In the genomic region with DNA sequence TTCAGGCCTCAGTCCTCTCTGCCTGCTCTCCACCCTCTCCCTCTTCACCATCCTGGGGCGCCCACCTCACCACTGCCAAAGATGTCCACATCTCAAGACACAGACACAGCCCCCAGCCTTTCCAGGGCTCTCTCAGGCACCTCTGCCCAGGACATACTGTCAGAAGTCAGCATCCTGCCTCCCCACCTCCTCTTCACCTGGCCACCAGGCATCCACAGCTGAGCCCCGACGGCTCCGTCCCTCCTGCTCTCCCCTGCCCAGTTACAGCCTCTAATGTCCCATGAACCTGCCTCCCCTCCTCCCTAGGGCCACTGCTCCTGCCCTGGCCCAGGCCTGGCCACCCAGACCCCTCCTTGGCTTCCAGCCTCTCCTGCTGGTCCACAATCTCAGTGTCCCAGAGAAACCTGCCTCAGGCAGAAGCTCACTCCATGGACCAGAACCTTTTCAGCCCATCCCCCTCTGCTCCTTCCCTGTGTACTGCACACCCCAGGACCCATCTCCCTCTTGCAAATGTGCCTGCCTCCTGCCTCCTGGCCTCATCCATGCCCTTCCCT, we compare ENCODE assay signal across 12 cellular contexts. TPM values are rescaled to one million over a fixed set of nuclear protein-coding genes. Genes with fewer than 3 reads are reported as not detected.
DNase-seq lines count a peak whose midpoint lies in the region; ATAC-seq and TF ChIP-seq lines count a peak whose summit lies in the region.
"Had no signal": no experiment of that assay in that cellular context is flagged by ENCODE, and none has a peak within 500 bp of the region (broad histone marks: within the 10 kb centered on the region; RNA-seq: fewer than 3 reads in every experiment).

No MANE protein-coding gene starts in this region.

- WGBS in hepatocyte (ENCODE audit: low lambda C conversion rate, missing lambda C conversion rate): 95% methylated on average over 4 of the region's 4 CpGs

- H3K4me3 ChIP-seq in hepatocyte (no peak overlapping the region), stomach smooth muscle (ENCODE audit: low read length in 2 of 2) (no peak overlapping the region), MG63 (no peak overlapping the region)

- no peak for TF ChIP-seq CTCF in hepatocyte (IDR thresholded peaks at IDR 0.05; ENCODE audit: poor library complexity)

- H4K20me1 ChIP-seq in hepatocyte (ENCODE audit: insufficient read depth, poor library complexity, severe bottlenecking): no peaks in the 10 kb centered on the region

- H3K27ac ChIP-seq in hepatocyte (no peak overlapping the region), stomach smooth muscle (ENCODE audit: low read length) (peak overlapping the region; percentile 55)

- peaks cover 29% of the 10 kb centered on the region for H3K79me2 ChIP-seq in hepatocyte

- H3K27me3 ChIP-seq in hepatocyte: no peaks in the 10 kb centered on the region
- no peaks in the 10 kb centered on the region for H3K27me3 ChIP-seq in stomach smooth muscle (ENCODE audit: control insufficient read depth in 1 of 2, insufficient read depth in 2 of 2, low read length in 2 of 2)
- H3K27me3 ChIP-seq in MG63: no peaks in the 10 kb centered on the region

- H2AFZ ChIP-seq in hepatocyte: no peak overlapping the region

- H3K27me3 Mint-ChIP-seq in activated CD4-positive, alpha-beta memory T cell treated with anti-CD3 and anti-CD28 coated beads for 36 hours: no peaks in the 10 kb centered on the region

- H3K36me3 ChIP-seq in hepatocyte (replicated peaks; ENCODE audit: insufficient read depth, low read depth) (no peaks in the 10 kb centered on the region), stomach smooth muscle (ENCODE audit: control insufficient read depth in 2 of 2, insufficient read depth in 2 of 2, low read length in 2 of 2) (peaks cover 11 to 14% of the 10 kb centered on the region in 2 donors), MG63 (peaks cover 50% of the 10 kb centered on the region)

- H3K9me2 ChIP-seq in hepatocyte (replicated peaks; ENCODE audit: insufficient read depth): no peaks in the 10 kb centered on the region

- peak overlapping the region; percentile 96 for H3K4me2 ChIP-seq in hepatocyte

- no peaks in the 10 kb centered on the region for H3K9me3 Mint-ChIP-seq in activated CD4-positive, alpha-beta memory T cell treated with anti-CD3 and anti-CD28 coated beads for 36 hours

- CTCF ChIA-PET in activated CD4-positive, alpha-beta memory T cell treated with anti-CD3 and anti-CD28 coated beads for 36 hours (lab: Charles Lee): interaction anchor here (0.6 to 1.7 kb wide), 6 partner anchors 8 to 225 kb away, joined by 3 to 9 read pairs (median 4); partner anchors contain the start of gene ZNRD2

- H3K9me3 ChIP-seq in hepatocyte (ENCODE audit: low read depth): no peaks in the 10 kb centered on the region
- H3K9me3 ChIP-seq in stomach smooth muscle (ENCODE audit: control insufficient read depth in 2 of 2, low read length in 2 of 2): no peaks in the 10 kb centered on the region
- no peaks in the 10 kb centered on the region for H3K9me3 ChIP-seq in MG63

- H3K4me1 ChIP-seq in hepatocyte (ENCODE audit: insufficient read depth) (peaks cover 46% of the 10 kb centered on the region), stomach smooth muscle (ENCODE audit: control insufficient read depth, insufficient read depth, low read length) (peaks cover 54% of the 10 kb centered on the region)

- peaks cover 9% of the 10 kb centered on the region for H3K36me3 Mint-ChIP-seq in activated CD4-positive, alpha-beta memory T cell treated with anti-CD3 and anti-CD28 coated beads for 36 hours

- POLR2A ChIA-PET in activated CD4-positive, alpha-beta memory T cell treated with anti-CD3 and anti-CD28 coated beads for 36 hours (lab: Charles Lee): interaction anchor here (1.0 kb wide), 1 partner anchor 11 kb away, joined by 3 read pairs; no protein-coding TSS in a partner anchor

- ATAC-seq in GM19455 (IDR thresholded peaks at IDR 0.05; ENCODE audit: unreplicated experiment): no peak

- H3K9ac ChIP-seq in stomach smooth muscle (ENCODE audit: low read length in 2 of 2): peak overlapping the region; percentile 29 to 86

- intact Hi-C loops in activated CD4-positive, alpha-beta memory T cell treated with anti-CD3 and anti-CD28 coated beads for 36 hours (cut with micrococcal nuclease): no loop called here

- peak; percentile 57 for DNase-seq in activated CD8-positive, alpha-beta memory T cell treated with anti-CD3 and anti-CD28 coated beads for 24 hours
- no peak for DNase-seq in activated CD8-positive, alpha-beta memory T cell treated with anti-CD3 and anti-CD28 coated beads, Interleukin-2, amount 50 U/mL, for 4 hours
- no peak for DNase-seq in activated CD4-positive, alpha-beta memory T cell treated with anti-CD3 and anti-CD28 coated beads for 36 hours
- no peak for DNase-seq in hepatocyte (ENCODE audit: low spot score)
- DNase-seq in SIG-M5 treated with dmso at 0.1 percent for 504 hours (lab: John Stamatoyannopoulos, UW; ENCODE audit: unreplicated experiment): no peak
- no peak for DNase-seq in MG63
- DNase-seq: cortex of kidney, NCI-H2107, occipital lobe, RPMI8226 had no signal

- peak overlapping the region; percentile 84 for H3K27ac Mint-ChIP-seq in activated CD4-positive, alpha-beta memory T cell treated with anti-CD3 and anti-CD28 coated beads for 36 hours

- H3K4me1 Mint-ChIP-seq in activated CD4-positive, alpha-beta memory T cell treated with anti-CD3 and anti-CD28 coated beads for 36 hours (ENCODE audit: low read depth): peaks cover 62% of the 10 kb centered on the region

- peak overlapping the region; percentile 26 for H3K4me3 Mint-ChIP-seq in activated CD4-positive, alpha-beta memory T cell treated with anti-CD3 and anti-CD28 coated beads for 36 hours

RNA-seq across cellular contexts. Expression of gene LTBP3, which starts 3.2 kb away (rescaled TPM):
- 10 to 100 TPM; 60.7 to 63.3 TPM for total RNA-seq in activated CD4-positive, alpha-beta memory T cell treated with anti-CD3 and anti-CD28 coated beads for 36 hours
- 46.0 and 53.7 TPM in 2 replicates for total RNA-seq in hepatocyte
- polyA plus RNA-seq in hepatocyte: 85.3 and 101 TPM in 2 replicates
- 109 and 124 TPM in 2 replicates for total RNA-seq in MG63 (2014; rRNA removed; shearing (Covaris generic); ENCODE audit: low replicate concordance)

RNA-seq across cellular contexts. Expression of gene ZNRD2, which starts 15.4 kb away (rescaled TPM):
- total RNA-seq in activated CD4-positive, alpha-beta memory T cell treated with anti-CD3 and anti-CD28 coated beads for 36 hours: 10 to 100 TPM; 48.1 to 51.1 TPM
- total RNA-seq in hepatocyte: 20.5 and 20.8 TPM in 2 replicates
- 52.4 and 57.3 TPM in 2 replicates for polyA plus RNA-seq in hepatocyte
- 51.1 and 90.7 TPM in 2 replicates for total RNA-seq in MG63 (2014; rRNA removed; shearing (Covaris generic); ENCODE audit: low replicate concordance)

RNA-seq across cellular contexts. Expression of gene FAM89B, which starts 17.4 kb away (rescaled TPM):
- total RNA-seq in activated CD4-positive, alpha-beta memory T cell treated with anti-CD3 and anti-CD28 coated beads for 36 hours: 10 to 100 TPM; 25.3 to 28.3 TPM
- 28.5 and 34.1 TPM in 2 replicates for total RNA-seq in hepatocyte
- 105 and 112 TPM in 2 replicates for polyA plus RNA-seq in hepatocyte
- total RNA-seq in MG63 (2014; rRNA removed; shearing (Covaris generic); ENCODE audit: low replicate concordance): 45.5 and 66.6 TPM in 2 replicates

RNA-seq across cellular contexts. Expression of gene EHBP1L1, which starts 20.9 kb away (rescaled TPM):
- total RNA-seq in activated CD4-positive, alpha-beta memory T cell treated with anti-CD3 and anti-CD28 coated beads for 36 hours: 100 to 1,000 TPM; 137 to 141 TPM
- 8.4 and 20.9 TPM in 2 replicates for total RNA-seq in hepatocyte
- polyA plus RNA-seq in hepatocyte: 12.5 and 18.1 TPM in 2 replicates
- total RNA-seq in MG63 (2014; rRNA removed; shearing (Covaris generic); ENCODE audit: low replicate concordance): 30.8 and 65.1 TPM in 2 replicates

RNA-seq across cellular contexts. Expression of gene SCYL1, which starts 30.0 kb away (rescaled TPM):
- 10 to 100 TPM; 67.8 to 69.8 TPM for total RNA-seq in activated CD4-positive, alpha-beta memory T cell treated with anti-CD3 and anti-CD28 coated beads for 36 hours
- 80.4 and 83.9 TPM in 2 replicates for total RNA-seq in hepatocyte
- 162 and 167 TPM in 2 replicates for polyA plus RNA-seq in hepatocyte
- total RNA-seq in MG63 (2014; rRNA removed; shearing (Covaris generic); ENCODE audit: low replicate concordance): 50.1 and 56.3 TPM in 2 replicates
